Comparison of ENCODE assay signal across 15 cellular contexts in the genomic region with DNA sequence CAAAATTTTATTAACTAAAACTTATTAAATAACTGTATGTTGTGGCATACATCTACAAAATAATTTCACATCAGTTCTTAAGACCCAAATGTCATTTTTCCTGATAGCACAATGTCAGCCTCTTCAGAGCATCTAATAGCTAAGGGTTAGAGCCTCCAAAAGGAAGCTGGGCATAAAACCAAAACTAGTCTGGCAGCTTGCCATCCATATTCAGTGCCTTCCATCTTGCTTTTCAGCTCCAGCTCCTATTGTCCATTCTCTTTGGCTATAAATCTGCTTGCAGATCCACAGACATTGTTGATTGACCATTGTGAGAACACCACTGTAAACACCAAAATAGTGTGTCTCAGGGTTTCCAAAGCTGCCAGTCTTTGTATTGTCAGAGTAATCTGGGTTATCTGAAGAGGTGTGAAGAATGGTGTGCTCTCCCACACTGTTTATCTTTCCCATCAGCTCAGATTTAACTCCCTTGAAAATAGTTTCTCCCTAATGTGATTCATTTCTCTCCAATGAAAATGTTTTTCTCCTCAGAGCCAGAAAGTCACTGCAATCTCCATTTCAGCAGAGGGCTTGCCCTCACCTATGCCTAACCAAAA.
DNase-seq lines count a peak whose midpoint lies in the region; ATAC-seq and TF ChIP-seq lines count a peak whose summit lies in the region.
"Had no signal": no experiment of that assay in that cellular context is flagged by ENCODE, and none has a peak within 500 bp of the region (broad histone marks: within the 10 kb centered on the region; RNA-seq: fewer than 3 reads in every experiment).

No MANE protein-coding gene starts in this region.

- H3K9me3 ChIP-seq in ovary = no peaks in the 10 kb centered on the region
- peaks cover 0 to 2% of the 10 kb centered on the region in 2 donors for H3K9me3 ChIP-seq in left lung
- no peaks in the 10 kb centered on the region for H3K9me3 ChIP-seq in spleen
- H3K9me3 ChIP-seq: gastrocnemius medialis had no signal

- no peak overlapping the region for H3K4me3 ChIP-seq in ovary
- H3K4me3 ChIP-seq in left lung = no peak overlapping the region
- no peak overlapping the region for H3K4me3 ChIP-seq in foreskin fibroblast (ENCODE audit: low read depth in 1 of 2, low read length in 2 of 2)
- H3K4me3 ChIP-seq in spleen = no peak overlapping the region
- H3K4me3 ChIP-seq: gastrocnemius medialis had no signal

- intact Hi-C loops in head of caudate nucleus (cut with DNase I) (no loop called here), ovary (cut with DNase I) (no loop called here), left lung (cut with DNase I) (no loop called here), spleen (cut with DNase I; ENCODE audit: low total_unique reads) (no loop called here)

- TF ChIP-seq EP300 in ovary (IDR thresholded peaks at IDR 0.05) = no peak

- H3K27me3 ChIP-seq in ovary (no peaks in the 10 kb centered on the region), left lung (no peaks in the 10 kb centered on the region), spleen (replicated peaks in 1 of 7) (peaks cover 0 to 12% (median 0%) of the 10 kb centered on the region in 7 donors)
- H3K27me3 ChIP-seq: gastrocnemius medialis had no signal

- H3K36me3 ChIP-seq in ovary = no peaks in the 10 kb centered on the region
- H3K36me3 ChIP-seq in left lung = no peaks in the 10 kb centered on the region
- no peaks in the 10 kb centered on the region for H3K36me3 ChIP-seq in spleen
- H3K36me3 ChIP-seq: gastrocnemius medialis had no signal

- no peak overlapping the region for H3K27ac ChIP-seq in ovary
- H3K27ac ChIP-seq in left lung = no peak overlapping the region
- no peak overlapping the region for H3K27ac ChIP-seq in spleen
- H3K27ac ChIP-seq: gastrocnemius medialis had no signal

- H3K4me1 ChIP-seq in ovary (ENCODE audit: insufficient read depth) (no peaks in the 10 kb centered on the region), left lung (no peaks in the 10 kb centered on the region), spleen (no peaks in the 10 kb centered on the region)
- H3K4me1 ChIP-seq: gastrocnemius medialis had no signal

- no peak for TF ChIP-seq CTCF in ovary (IDR thresholded peaks at IDR 0.05)
- no peak for TF ChIP-seq CTCF in left lung (IDR thresholded peaks at IDR 0.05)
- TF ChIP-seq CTCF in foreskin fibroblast (IDR thresholded peaks at IDR 0.05; ENCODE audit: low read depth, low read length) = no peak
- no peak for TF ChIP-seq CTCF in spleen (IDR thresholded peaks at IDR 0.05 in 8 of 11, conservative IDR thresholded peaks at IDR 0.05 in 3 of 11)

- no peak for ATAC-seq in left lung
- ATAC-seq: gastrocnemius medialis, left ventricle myocardium superior had no signal

- TF ChIP-seq POLR2A in ovary (IDR thresholded peaks at IDR 0.05) (no peak), spleen (IDR thresholded peaks at IDR 0.05) (no peak)

- DNase-seq in DMS153 treated with DMSO at 0.1 percent for 48 hours (lab: John Stamatoyannopoulos, UW; ENCODE audit: unreplicated experiment) = peak; percentile 96
- DNase-seq in NCI-H128 (lab: John Stamatoyannopoulos, UW; ENCODE audit: unreplicated experiment) = peak; percentile 26
- DNase-seq in NCI-H69 (lab: John Stamatoyannopoulos, UW) = peak; percentile 36
- DNase-seq in head of caudate nucleus = peak in 23 of 42 donors; percentile 9 to 75 (median 37)
- no peak for DNase-seq in ovary
- no peak for DNase-seq in left lung
- DNase-seq in foreskin fibroblast = no peak
- DNase-seq in spleen = no peak
- DNase-seq: activated CD4-positive, alpha-beta T cell treated with anti-CD3 and anti-CD28 coated beads, Interleukin-2, amount 50 U/mL, for 1 hour; activated naive CD4-positive, alpha-beta T cell; aorta; gastrocnemius medialis; GOT3; IMR-90; left ventricle myocardium superior had no signal

Comparison
In these comparisons a context has a peak if more than half of its experiments do, and no peak if none do; other contexts are left out.
1. DNase-seq: peak in DMS153 treated with DMSO at 0.1 percent for 48 hours (single experiment), NCI-H128 (single experiment), NCI-H69 (single experiment) and head of caudate nucleus (23 of 42); none in ovary (0 of 5), left lung (0 of 2), foreskin fibroblast (0 of 2) and spleen (single experiment).